ENCODE assay signal across 1 cellular context in genomic region chr1:223819730-223820514, GRCh38.
TF ChIP-seq lines count a peak whose summit lies in the region.

No MANE protein-coding gene starts in this region.

TF ChIP-seq in SK-N-SH, 30 proteins besides CTCF, POLR2A, EP300 and RAD21 (continued from another document):
- TF ChIP-seq, protein P1, sequence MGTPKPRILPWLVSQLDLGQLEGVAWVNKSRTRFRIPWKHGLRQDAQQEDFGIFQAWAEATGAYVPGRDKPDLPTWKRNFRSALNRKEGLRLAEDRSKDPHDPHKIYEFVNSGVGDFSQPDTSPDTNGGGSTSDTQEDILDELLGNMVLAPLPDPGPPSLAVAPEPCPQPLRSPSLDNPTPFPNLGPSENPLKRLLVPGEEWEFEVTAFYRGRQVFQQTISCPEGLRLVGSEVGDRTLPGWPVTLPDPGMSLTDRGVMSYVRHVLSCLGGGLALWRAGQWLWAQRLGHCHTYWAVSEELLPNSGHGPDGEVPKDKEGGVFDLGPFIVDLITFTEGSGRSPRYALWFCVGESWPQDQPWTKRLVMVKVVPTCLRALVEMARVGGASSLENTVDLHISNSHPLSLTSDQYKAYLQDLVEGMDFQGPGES (IDR thresholded peaks at IDR 0.05; ENCODE audit: low read depth, low read length) = no peak
- no peak for TF ChIP-seq ELF1 (IDR thresholded peaks at IDR 0.05)
- TF ChIP-seq SMC3 (IDR thresholded peaks at IDR 0.05; ENCODE audit: low read depth, low read length) = no peak
